31 cellular contexts compared by ENCODE assay signal in genomic region chr1:53158900-53159299, GRCh38. TPM values are rescaled to one million over a fixed set of nuclear protein-coding genes. Genes with fewer than 3 reads are reported as not detected.
DNase-seq lines count a peak whose midpoint lies in the region; ATAC-seq, FAIRE-seq and TF ChIP-seq lines count a peak whose summit lies in the region.
"Had no signal": no experiment of that assay in that cellular context is flagged by ENCODE, and none has a peak within 500 bp of the region (broad histone marks: within the 10 kb centered on the region; RNA-seq: fewer than 3 reads in every experiment).

No MANE protein-coding gene starts in this region.

- peak; percentile 70 for FAIRE-seq in HepG2 (lab: Jason Lieb, UNC)
- FAIRE-seq: A204.1, GM12878, GM12892, GM18507, GM19239 had no signal

- WGBS in HepG2 (ENCODE audit: low lambda C conversion rate), result 23% methylated on average over 1 of the region's 1 CpG
- 89 to 97% methylated on average over 1 of the region's 1 CpG for WGBS in aorta, 2 donors

- POLR2A ChIA-PET in HepG2 (lab: Yijun Ruan, JAX), result interaction anchor here (0.8 to 4.3 kb wide), 7 partner anchors 13 to 69 kb away, joined by 3 to 62 read pairs (median 4); no protein-coding TSS in a partner anchor

- H3K4me1 ChIP-seq in HepG2 (ENCODE audit: insufficient read depth, low read length), result peaks cover 99% of the 10 kb centered on the region
- H3K4me1 ChIP-seq in aorta (ENCODE audit: control insufficient read depth in 1 of 2, insufficient read depth in 2 of 2, low read length in 2 of 2), result no peaks in the 10 kb centered on the region
- H3K4me1 ChIP-seq in effector memory CD4-positive, alpha-beta T cell (ENCODE audit: control insufficient read depth, insufficient read depth, low read length, poor library complexity, severe bottlenecking), result no peaks in the 10 kb centered on the region
- H3K4me1 ChIP-seq: BE2C, BLaER1 had no signal

- in situ Hi-C loops in HepG2 (cut with HindIII; ENCODE audit: extremely low pct_ligation_motif_present, low pct_unique_long_range_greater_than_20kb), result no loop called here

- TF ChIP-seq POLR2A in HepG2 (IDR thresholded peaks at IDR 0.05; ENCODE audit: insufficient read depth in 1 of 2, low read depth in 2 of 2, low read length in 2 of 2), result no peak

- H3K9me3 ChIP-seq in HepG2 (ENCODE audit: low read length) (no peaks in the 10 kb centered on the region), aorta (ENCODE audit: control insufficient read depth, low read length) (no peaks in the 10 kb centered on the region)
- H3K9me3 ChIP-seq in effector memory CD4-positive, alpha-beta T cell (ENCODE audit: control insufficient read depth, low read length), result no peaks in the 10 kb centered on the region
- H3K9me3 ChIP-seq: BE2C, BLaER1 had no signal

- no peak overlapping the region for H3K9ac ChIP-seq in HepG2 (ENCODE audit: insufficient read depth, low read depth, low read length)
- H3K9ac ChIP-seq: BLaER1 had no signal

- ATAC-seq in HepG2, result no peak
- no peak for ATAC-seq in aorta (ENCODE audit: low FRiP score)
- ATAC-seq in GM18907 (IDR thresholded peaks at IDR 0.05; ENCODE audit: unreplicated experiment), result no peak
- ATAC-seq: GM12878 had no signal

- H3K4me2 ChIP-seq in HepG2 (ENCODE audit: low read depth, low read length), result peak overlapping the region; percentile 31; the same call in 1 of the 2 replicates
- H3K4me2 ChIP-seq: BLaER1 had no signal

- H3K27me3 ChIP-seq in HepG2 (ENCODE audit: control insufficient read depth in 1 of 2, insufficient read depth in 2 of 2, low read length in 2 of 2) (no peaks in the 10 kb centered on the region; a peak in 1 of 5 replicates), aorta (ENCODE audit: control insufficient read depth in 1 of 2, insufficient read depth in 2 of 2, low read length in 1 of 2) (no peaks in the 10 kb centered on the region)
- no peaks in the 10 kb centered on the region for H3K27me3 ChIP-seq in effector memory CD4-positive, alpha-beta T cell (replicated peaks; ENCODE audit: control insufficient read depth, insufficient read depth, low read length, poor library complexity, severe bottlenecking)
- H3K27me3 ChIP-seq: BE2C, BLaER1 had no signal

- TF ChIP-seq CTCF in VCaP (conservative IDR thresholded peaks at IDR 0.05), result no peak
- no peak for TF ChIP-seq CTCF in coronary artery (IDR thresholded peaks at IDR 0.05)
- no peak for TF ChIP-seq CTCF in HepG2 (CRISPR knock-in tag; IDR thresholded peaks at IDR 0.05)

- BruUV-seq in HepG2 (replicated peaks; lab: Mats Ljungman, UMichigan), result no TSS peak

- TF ChIP-seq RAD21 in HepG2 (CRISPR knock-in tag; IDR thresholded peaks at IDR 0.05), result no peak

- H3K79me2 ChIP-seq in HepG2 (ENCODE audit: insufficient read depth, low read length), result no peaks in the 10 kb centered on the region

- CTCF ChIA-PET in HepG2 (lab: Yijun Ruan, JAX; ENCODE audit: low intra/inter-chr PET ratio, low total read pairs), result no interaction called here

- TF ChIP-seq EP300 in HepG2 (IDR thresholded peaks at IDR 0.05; ENCODE audit: low read depth in 2 of 2, low read length in 2 of 2) (no peak), HepG2 (CRISPR knock-in tag; IDR thresholded peaks at IDR 0.05; ENCODE audit: borderline replicate concordance) (no peak)

- H2AFZ ChIP-seq in HepG2 (ENCODE audit: low read length), result no peak overlapping the region

- peak; percentile 2 for DNase-seq in coronary artery (ENCODE audit: low spot score)
- DNase-seq in HepG2 (ENCODE audit: low spot score), result peak; percentile 63
- DNase-seq in aorta, result no peak
- DNase-seq in NCI-H2029 treated with DMSO at 0.1 percent for 48 hours (lab: John Stamatoyannopoulos, UW), result no peak
- DNase-seq in effector memory CD4-positive, alpha-beta T cell, result no peak
- DNase-seq: 8988T; ACHN; BE2C; C1 segment of cervical spinal cord; CD4-positive, alpha-beta memory T cell; CD4-positive, CD25-positive, alpha-beta regulatory T cell; CD8-positive, alpha-beta memory T cell; COR-L47; DMS 273 treated with DMSO at 0.1 percent for 48 hours; DMS153; DMS53; DMS79; DND-41; EL; GDM1 had no signal

- H3K4me3 ChIP-seq in coronary artery (no peak overlapping the region), HepG2 (replicated peaks in 1 of 3; ENCODE audit: insufficient read depth in 1 of 3, low read depth in 2 of 3, low read length in 3 of 3) (no peak overlapping the region), aorta (ENCODE audit: low read length in 2 of 2) (no peak overlapping the region)
- no peak overlapping the region for H3K4me3 ChIP-seq in effector memory CD4-positive, alpha-beta T cell (ENCODE audit: insufficient read depth, low read depth, low read length, poor library complexity, severe bottlenecking)
- H3K4me3 ChIP-seq: BLaER1, GM12878 had no signal

- H4K20me1 ChIP-seq in HepG2 (ENCODE audit: insufficient read depth, low read length), result no peaks in the 10 kb centered on the region
- H4K20me1 ChIP-seq: BLaER1 had no signal

- H3K36me3 ChIP-seq in HepG2 (replicated peaks in 1 of 2; ENCODE audit: control insufficient read depth in 1 of 2, insufficient read depth in 2 of 2, low read length in 2 of 2), result no peaks in the 10 kb centered on the region
- H3K36me3 ChIP-seq in aorta (ENCODE audit: control insufficient read depth in 1 of 2, insufficient read depth in 2 of 2, low read length in 1 of 2), result no peaks in the 10 kb centered on the region
- no peaks in the 10 kb centered on the region for H3K36me3 ChIP-seq in effector memory CD4-positive, alpha-beta T cell (ENCODE audit: control insufficient read depth, insufficient read depth, low read length)
- H3K36me3 ChIP-seq: BE2C, BLaER1 had no signal

- intact Hi-C loops in HepG2 (cut with micrococcal nuclease; ENCODE audit: unreplicated experiment), result no loop called here
- intact Hi-C loops in aorta (cut with DNase I), result no loop called here

- H3K27ac ChIP-seq in VCaP, result peak overlapping the region; percentile 31; the same call in 1 of the 2 replicates
- H3K27ac ChIP-seq in coronary artery, result no peak overlapping the region
- peak overlapping the region; percentile 38 for H3K27ac ChIP-seq in HepG2 (ENCODE audit: extremely low read length, insufficient read depth, low read length)
- H3K27ac ChIP-seq in aorta (ENCODE audit: low read depth in 1 of 2, low read length in 2 of 2), result no peak overlapping the region
- no peak overlapping the region for H3K27ac ChIP-seq in effector memory CD4-positive, alpha-beta T cell (ENCODE audit: insufficient read depth, low read length, poor library complexity, severe bottlenecking)
- H3K27ac ChIP-seq: BLaER1 had no signal

TF ChIP-seq in HepG2, 621 proteins besides CTCF, POLR2A, EP300 and RAD21 (continues in another document):
- no peak for TF ChIP-seq ATF1 (CRISPR knock-in tag; IDR thresholded peaks at IDR 0.05)

RNA-seq across cellular contexts. Expression of gene SLC1A7, which starts 16.5 kb away (rescaled TPM):
- total RNA-seq in HepG2 (2016; rRNA removed; fragmentation: Illumina TruSeq; extraction: Trizol) (0.04 TPM in 1 of 2 replicates, not detected in the other), aorta (1 to 10 TPM in 1 of 2 donors, under 1 TPM in 1; 0.16 to 1.4 TPM)
- total RNA-seq in HepG2 (2016; cell fraction: cytosol; rRNA removed; fragmentation: Illumina TruSeq; extraction: Trizol; ENCODE audit: low read depth), result 0.10 TPM in 1 of 2 replicates, not detected in the other
- total RNA-seq in HepG2 (2016; cell fraction: insoluble cytoplasmic fraction; rRNA removed; fragmentation: Illumina TruSeq; extraction: Trizol), result 0.10 TPM in 1 of 2 replicates, not detected in the other
- total RNA-seq in HepG2 (2016; cell fraction: membrane; rRNA removed; fragmentation: Illumina TruSeq; extraction: Trizol), result not detected in 2 replicates
- not detected in 2 replicates for total RNA-seq in HepG2 (2016; cell fraction: nucleus; rRNA removed; fragmentation: Illumina TruSeq; extraction: Trizol)
- polyA plus RNA-seq in HepG2 (2011; rRNA removed) (2.0 and 4.8 TPM in 2 replicates), aorta (under 1 TPM in 1 of 2 donors, not detected in 1; 0.25 TPM)
- polyA plus RNA-seq in HepG2 (2011; cell fraction: cytosol; rRNA removed), result 1.7 and 1.9 TPM in 2 replicates
- 10.0 and 14.8 TPM in 2 replicates for polyA plus RNA-seq in HepG2 (2011; cell fraction: nucleus; rRNA removed)
- polyA plus RNA-seq in HepG2 (2012), result 8.9 and 11.0 TPM in 2 replicates
- not detected in 2 replicates for polyA plus RNA-seq in HepG2 (2016; cell fraction: cytosol; fragmentation: Illumina TruSeq; extraction: Trizol; ENCODE audit: low read depth)
- polyA plus RNA-seq in HepG2 (2016; cell fraction: insoluble cytoplasmic fraction; fragmentation: Illumina TruSeq; extraction: Trizol; ENCODE audit: low read depth), result not detected in 2 replicates
- 0.07 TPM in 1 of 2 replicates, not detected in the other for polyA plus RNA-seq in HepG2 (2016; cell fraction: membrane; fragmentation: Illumina TruSeq; extraction: Trizol; ENCODE audit: low read depth)
- not detected in 2 replicates for polyA plus RNA-seq in HepG2 (2016; cell fraction: nucleus; fragmentation: Illumina TruSeq; extraction: Trizol; ENCODE audit: insufficient read depth, low read depth)
- polyA minus RNA-seq in HepG2 (2011; rRNA and poly(A)+ RNA removed; ENCODE audit: low replicate concordance), result 2.1 TPM in 1 of 2 replicates, not detected in the other
- 0.70 and 0.99 TPM in 2 replicates for polyA minus RNA-seq in HepG2 (2011; cell fraction: cytosol; rRNA and poly(A)+ RNA removed)
- 0.77 and 2.1 TPM in 2 replicates for polyA minus RNA-seq in HepG2 (2011; cell fraction: nucleus; rRNA and poly(A)+ RNA removed)
- total RNA-seq: A673; CD4-positive, alpha-beta memory T cell; CD4-positive, CD25-positive, alpha-beta regulatory T cell; CD8-positive, alpha-beta memory T cell; Daoy; GM12878 had no signal
- polyA plus RNA-seq: CD14-positive monocyte; CD4-positive, alpha-beta memory T cell; CD4-positive, CD25-positive, alpha-beta regulatory T cell; GM12878 had no signal

RNA-seq across cellular contexts. Expression of gene CPT2, which starts 37.7 kb away (rescaled TPM):
- total RNA-seq in HepG2 (2016; rRNA removed; fragmentation: Illumina TruSeq; extraction: Trizol) (14.1 and 14.6 TPM in 2 replicates), aorta (10 to 100 TPM in 1 of 2 donors, 1 to 10 TPM in 1; 9.2 to 10.5 TPM)
- total RNA-seq in HepG2 (2016; cell fraction: cytosol; rRNA removed; fragmentation: Illumina TruSeq; extraction: Trizol; ENCODE audit: low read depth), result 1.1 and 1.2 TPM in 2 replicates
- total RNA-seq in HepG2 (2016; cell fraction: insoluble cytoplasmic fraction; rRNA removed; fragmentation: Illumina TruSeq; extraction: Trizol), result 13.1 and 14.0 TPM in 2 replicates
- total RNA-seq in HepG2 (2016; cell fraction: membrane; rRNA removed; fragmentation: Illumina TruSeq; extraction: Trizol), result 3.0 and 3.7 TPM in 2 replicates
- total RNA-seq in HepG2 (2016; cell fraction: nucleus; rRNA removed; fragmentation: Illumina TruSeq; extraction: Trizol), result 6.2 and 7.9 TPM in 2 replicates
- polyA plus RNA-seq in HepG2 (2011; rRNA removed) (12.6 and 16.0 TPM in 2 replicates), aorta (10 to 100 TPM in 1 of 2 donors, 1 to 10 TPM in 1; 7.8 to 12.8 TPM)
- 12.6 and 14.8 TPM in 2 replicates for polyA plus RNA-seq in HepG2 (2011; cell fraction: cytosol; rRNA removed)
- polyA plus RNA-seq in HepG2 (2011; cell fraction: nucleus; rRNA removed), result 5.6 and 7.7 TPM in 2 replicates
- polyA plus RNA-seq in HepG2 (2012), result 9.1 and 13.6 TPM in 2 replicates
- 1.0 and 1.2 TPM in 2 replicates for polyA plus RNA-seq in HepG2 (2016; cell fraction: cytosol; fragmentation: Illumina TruSeq; extraction: Trizol; ENCODE audit: low read depth)
- 15.4 and 15.6 TPM in 2 replicates for polyA plus RNA-seq in HepG2 (2016; cell fraction: insoluble cytoplasmic fraction; fragmentation: Illumina TruSeq; extraction: Trizol; ENCODE audit: low read depth)
- 1.8 and 2.2 TPM in 2 replicates for polyA plus RNA-seq in HepG2 (2016; cell fraction: membrane; fragmentation: Illumina TruSeq; extraction: Trizol; ENCODE audit: low read depth)
- 9.0 and 10.7 TPM in 2 replicates for polyA plus RNA-seq in HepG2 (2016; cell fraction: nucleus; fragmentation: Illumina TruSeq; extraction: Trizol; ENCODE audit: insufficient read depth, low read depth)
- 13.9 and 25.3 TPM in 2 replicates for polyA minus RNA-seq in HepG2 (2011; rRNA and poly(A)+ RNA removed; ENCODE audit: low replicate concordance)
- polyA minus RNA-seq in HepG2 (2011; cell fraction: cytosol; rRNA and poly(A)+ RNA removed), result 8.6 and 11.3 TPM in 2 replicates
- 7.3 and 12.7 TPM in 2 replicates for polyA minus RNA-seq in HepG2 (2011; cell fraction: nucleus; rRNA and poly(A)+ RNA removed)

Comparison
In these comparisons a context has a peak if more than half of its experiments do, and no peak if none do; other contexts are left out.
1. H3K27ac ChIP-seq: peak in VCaP (single experiment) and HepG2 (single experiment); none in coronary artery (0 of 2), aorta (0 of 2) and effector memory CD4-positive, alpha-beta T cell (single experiment).
2. DNase-seq: peak in coronary artery (single experiment) and HepG2 (single experiment); none in aorta (0 of 2), NCI-H2029 treated with DMSO at 0.1 percent for 48 hours (single experiment) and effector memory CD4-positive, alpha-beta T cell (0 of 3).